19 cellular contexts compared by ENCODE assay signal in genomic region chr10:124037286-124037685, GRCh38. TPM values are rescaled to one million over a fixed set of nuclear protein-coding genes. Genes with fewer than 3 reads are reported as not detected.
DNase-seq lines count a peak whose midpoint lies in the region; ATAC-seq and TF ChIP-seq lines count a peak whose summit lies in the region.
"Had no signal": no experiment of that assay in that cellular context is flagged by ENCODE, and none has a peak within 500 bp of the region (broad histone marks: within the 10 kb centered on the region; RNA-seq: fewer than 3 reads in every experiment).

No MANE protein-coding gene starts in this region.

- H3K27ac ChIP-seq in adipose tissue (ENCODE audit: low read depth, low read length) (peak overlapping the region; percentile 24), muscle layer of duodenum (ENCODE audit: low read length) (peak overlapping the region; percentile 19), upper lobe of left lung (peak overlapping the region; percentile 52 to 77 (median 72)), coronary artery (no peak overlapping the region)
- H3K27ac ChIP-seq: A549 had no signal

- TF ChIP-seq POLR2A in upper lobe of left lung (IDR thresholded peaks at IDR 0.05) = no peak

- ATAC-seq in upper lobe of left lung (ENCODE audit: low FRiP score in 2 of 2) = no peak
- no peak for ATAC-seq in HG02623 (IDR thresholded peaks at IDR 0.05; ENCODE audit: unreplicated experiment)
- ATAC-seq: A549, Right ventricle myocardium inferior had no signal

- WGBS in adipose tissue, 3 donors = 85 to 88% (median 86%) methylated on average over 5 of the region's 5 CpGs
- WGBS in upper lobe of left lung, 2 donors = 84 to 91% methylated on average over 5 of the region's 5 CpGs

- H3K4me1 ChIP-seq in muscle layer of duodenum (ENCODE audit: control insufficient read depth in 1 of 2, insufficient read depth in 2 of 2, low read length in 2 of 2) (peaks cover 10 to 41% of the 10 kb centered on the region in 2 donors), upper lobe of left lung (peaks cover 11 to 53% (median 32%) of the 10 kb centered on the region in 4 donors)

- no peak for TF ChIP-seq EP300 in upper lobe of left lung (IDR thresholded peaks at IDR 0.05)

- DNase-seq in CD1c-positive myeloid dendritic cell (ENCODE audit: extremely low spot score) = peak; percentile 26
- DNase-seq in upper lobe of left lung = no peak
- no peak for DNase-seq in T1000 (lab: John Stamatoyannopoulos, UW)
- DNase-seq in coronary artery (ENCODE audit: low spot score) = no peak
- DNase-seq: CD4-positive, CD25-positive, alpha-beta regulatory T cell; COR-L47; DMS 273 treated with DMSO at 0.1 percent for 48 hours; DND-41; Karpas-422; NCI-H1092; NCI-H146; NCI-H2029 treated with DMSO at 0.1 percent for 48 hours; NCI-H2171; NCI-H526 had no signal

- H3K36me3 ChIP-seq in muscle layer of duodenum (ENCODE audit: control insufficient read depth in 1 of 2, insufficient read depth in 2 of 2, low read length in 2 of 2) (peaks cover 17 to 38% of the 10 kb centered on the region in 2 donors), upper lobe of left lung (peaks cover 0 to 32% (median 9%) of the 10 kb centered on the region in 4 donors)

- TF ChIP-seq CTCF in upper lobe of left lung (IDR thresholded peaks at IDR 0.05) = no peak
- TF ChIP-seq CTCF in coronary artery (IDR thresholded peaks at IDR 0.05) = no peak

- H3K9me3 ChIP-seq in muscle layer of duodenum (ENCODE audit: control insufficient read depth in 1 of 2, low read length in 2 of 2) (no peaks in the 10 kb centered on the region), upper lobe of left lung (no peaks in the 10 kb centered on the region)
- H3K9me3 ChIP-seq: A549 had no signal

- no peaks in the 10 kb centered on the region for H3K27me3 ChIP-seq in muscle layer of duodenum (ENCODE audit: low read depth, low read length)
- H3K27me3 ChIP-seq in upper lobe of left lung = no peaks in the 10 kb centered on the region

- no peak overlapping the region for H3K4me3 ChIP-seq in muscle layer of duodenum (ENCODE audit: low read depth in 1 of 2, low read length in 2 of 2)
- H3K4me3 ChIP-seq in upper lobe of left lung = no peak overlapping the region
- no peak overlapping the region for H3K4me3 ChIP-seq in coronary artery
- H3K4me3 ChIP-seq: A549 had no signal

RNA-seq across cellular contexts. Expression of gene CHST15, which starts 56.1 kb away (rescaled TPM):
- polyA plus RNA-seq in adipose tissue = 10 to 100 TPM in 2 of 3 donors, 1 to 10 TPM in 1; 4.1 to 11.0 (median 10.1) TPM
- 10 to 100 TPM; 16.1 to 54.5 (median 27.3) TPM for total RNA-seq in upper lobe of left lung

Comparison
In these comparisons a context has a peak if more than half of its experiments do, and no peak if none do; other contexts are left out.
1. H3K27ac ChIP-seq: peak in adipose tissue (single experiment), muscle layer of duodenum (single experiment) and upper lobe of left lung (4 of 4); none in coronary artery (0 of 2).